In the genomic region with DNA sequence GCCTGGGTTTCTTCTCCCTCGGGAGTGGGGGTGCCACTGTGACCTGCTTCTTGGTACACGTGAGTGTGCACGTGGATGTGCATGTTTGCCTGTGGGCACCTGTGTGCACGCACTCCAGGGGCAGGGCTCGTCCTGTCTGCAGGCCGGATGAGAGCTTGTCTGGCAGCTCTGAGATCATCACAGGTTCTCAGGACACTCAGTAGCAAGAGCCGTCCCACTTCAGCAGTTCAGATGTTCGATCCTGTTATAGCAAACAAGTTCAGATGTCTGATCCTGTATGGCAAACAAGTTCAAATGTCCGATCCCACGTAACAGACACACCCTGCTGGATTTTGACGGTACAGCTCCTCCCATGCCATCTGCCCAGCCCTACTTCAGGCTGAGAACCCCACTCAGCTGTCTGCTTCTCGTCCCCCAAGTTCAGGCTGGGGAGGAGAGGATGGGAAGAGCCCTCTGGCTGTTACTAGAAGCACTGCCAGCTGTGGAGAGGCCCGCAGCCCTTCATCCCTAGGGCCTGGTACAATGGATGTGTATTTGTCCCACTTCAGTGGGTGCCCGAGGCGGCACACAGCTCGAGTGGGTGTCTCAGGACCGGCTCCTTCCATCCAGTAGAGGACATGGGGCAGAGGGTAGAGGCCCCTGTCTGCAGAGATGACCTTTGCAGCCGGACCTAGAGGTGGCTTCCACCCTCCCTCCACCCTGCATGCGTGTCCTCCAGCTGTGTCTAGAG, we compare ENCODE assay signal across 22 cellular contexts.
DNase-seq lines count a peak whose midpoint lies in the region; ATAC-seq and TF ChIP-seq lines count a peak whose summit lies in the region.
"Had no signal": no experiment of that assay in that cellular context is flagged by ENCODE, and none has a peak within 500 bp of the region (broad histone marks: within the 10 kb centered on the region; RNA-seq: fewer than 3 reads in every experiment).

No MANE protein-coding gene starts in this region.

- TF ChIP-seq CTCF in A673 (conservative IDR thresholded peaks at IDR 0.05; ENCODE audit: low read depth, low read length) (peak; percentile 26; the same call in 1 of the 2 replicates), WERI-Rb-1 (IDR thresholded peaks at IDR 0.05; ENCODE audit: low read depth, low read length) (peak; percentile 48), lower lobe of right lung (IDR thresholded peaks at IDR 0.05) (no peak), colonic mucosa (IDR thresholded peaks at IDR 0.05) (no peak)

- H3K9me3 ChIP-seq in A673 (ENCODE audit: low read depth, low read length, poor library complexity, severe bottlenecking) (no peaks in the 10 kb centered on the region), WERI-Rb-1 (ENCODE audit: severe bottlenecking) (no peaks in the 10 kb centered on the region), lower lobe of right lung (no peaks in the 10 kb centered on the region), colonic mucosa (no peaks in the 10 kb centered on the region)
- H3K9me3 ChIP-seq: esophagus muscularis mucosa, upper lobe of right lung had no signal

- H3K9ac ChIP-seq in colonic mucosa (ENCODE audit: low read depth in 2 of 2, low read length in 2 of 2): no peak overlapping the region

- H3K4me1 ChIP-seq in A673 (ENCODE audit: insufficient read depth, low read length, poor library complexity, severe bottlenecking) (peaks cover 18% of the 10 kb centered on the region), lower lobe of right lung (no peaks in the 10 kb centered on the region), colonic mucosa (no peaks in the 10 kb centered on the region)
- H3K4me1 ChIP-seq: esophagus muscularis mucosa, upper lobe of right lung had no signal

- H3K27ac ChIP-seq in A673 (ENCODE audit: low read depth, low read length, poor library complexity, severe bottlenecking) (peak overlapping the region; percentile 17), WERI-Rb-1 (peak overlapping the region; percentile 59), lower lobe of right lung (no peak overlapping the region), colonic mucosa (no peak overlapping the region)
- H3K27ac ChIP-seq: brain microvascular endothelial cell, upper lobe of right lung had no signal

- DNase-seq in A673 (ENCODE audit: low spot score): peak; percentile 11
- DNase-seq in NCI-H1694 (lab: John Stamatoyannopoulos, UW): peak; percentile 74
- peak; percentile 83 for DNase-seq in WERI-Rb-1
- peak; percentile 30 for DNase-seq in lower lobe of right lung
- no peak for DNase-seq in colonic mucosa
- no peak for DNase-seq in stimulated activated CD4-positive, alpha-beta T cell treated with anti-CD3 and anti-CD28 coated beads, Interleukin-15, amount 100 ng/mL, for 24 hours
- no peak for DNase-seq in stimulated activated naive CD8-positive, alpha-beta T cell treated with anti-CD3 and anti-CD28 coated beads, Interleukin-15, amount 100 ng/mL, for 72 hours
- DNase-seq: ACHN; activated B cell treated with CpG ODN at 0.5 μM for 24 hours; activated naive CD8-positive, alpha-beta T cell treated with anti-CD3 and anti-CD28 coated beads, Interleukin-2, amount 10 ng/mL, durations not matched to agents 7 days and 5 days; brain microvascular endothelial cell; CD4-positive, alpha-beta memory T cell; natural killer cell; NCI-H1930; stimulated activated CD4-positive, alpha-beta T cell treated with anti-CD3 and anti-CD28 coated beads, Interleukin-12 subunit alpha, Interleukin-12 subunit beta, amount 100 ng/mL, for 4 hours; upper lobe of right lung had no signal

- POLR2A ChIA-PET in A673 (lab: Charles Lee; ENCODE audit: low non-redundant PET): interaction anchor here (0.7 kb wide), 1 partner anchor 1734 kb away, joined by 3 read pairs; no protein-coding TSS in a partner anchor

- H3K27me3 Mint-ChIP-seq in stimulated activated naive CD8-positive, alpha-beta T cell treated with anti-CD3 and anti-CD28 coated beads, Interleukin-15, amount 100 ng/mL, for 72 hours: no peaks in the 10 kb centered on the region
- H3K27me3 Mint-ChIP-seq: activated B cell treated with CpG ODN at 0.5 μM for 24 hours; activated naive CD8-positive, alpha-beta T cell treated with anti-CD3 and anti-CD28 coated beads, Interleukin-2, amount 10 ng/mL, durations not matched to agents 7 days and 5 days; CD4-positive, alpha-beta memory T cell; memory B cell; stimulated activated memory B cell treated with anti-CD40 and anti-IgM and Interleukin-4, amounts not matched to agents 10 μg/mL and 1 μg/mL and 100 μg/mL, for 72 hours had no signal

- no peak overlapping the region for H3K4me3 Mint-ChIP-seq in stimulated activated naive CD8-positive, alpha-beta T cell treated with anti-CD3 and anti-CD28 coated beads, Interleukin-15, amount 100 ng/mL, for 72 hours
- H3K4me3 Mint-ChIP-seq: activated B cell treated with CpG ODN at 0.5 μM for 24 hours; activated naive CD8-positive, alpha-beta T cell treated with anti-CD3 and anti-CD28 coated beads, Interleukin-2, amount 10 ng/mL, durations not matched to agents 7 days and 5 days; activated T-helper 1 cell treated with anti-CD3 and anti-CD28 coated beads, Interleukin-12 subunit alpha, Interleukin-12 subunit beta, Interleukin-2, Interleukin-4 antibody, amounts not matched to agents 30 ng/mL and 10 ng/mL and 1 ng/mL, durations not matched to agents 14 hours and 24 hours and 36 hours; CD4-positive, alpha-beta memory T cell; memory B cell; natural killer cell; stimulated activated memory B cell treated with anti-CD40 and anti-IgM and Interleukin-4, amounts not matched to agents 10 μg/mL and 1 μg/mL and 100 μg/mL, for 72 hours; T-helper 1 cell treated with Interleukin-12 subunit alpha and Interleukin-12 subunit beta and Interleukin-4 antibody, amounts not matched to agents 30 μg/mL and 1 μg/mL, for 36 hours had no signal

- CTCF ChIA-PET in A673 (lab: Charles Lee): no interaction called here

- ATAC-seq in lower lobe of right lung (no peak), HG02642 (IDR thresholded peaks at IDR 0.05; ENCODE audit: poor library complexity, unreplicated experiment) (no peak)
- no peak for ATAC-seq in stimulated activated naive CD8-positive, alpha-beta T cell treated with anti-CD3 and anti-CD28 coated beads, Interleukin-15, amount 100 ng/mL, for 72 hours
- ATAC-seq: natural killer cell; stimulated activated memory B cell treated with anti-CD40 and anti-IgM and Interleukin-4, amounts not matched to agents 10 μg/mL and 1 μg/mL and 100 μg/mL, for 72 hours; upper lobe of right lung had no signal

- no peaks in the 10 kb centered on the region for H3K27me3 ChIP-seq in A673 (replicated peaks; ENCODE audit: insufficient read depth, low read depth, low read length, poor library complexity)
- H3K27me3 ChIP-seq in WERI-Rb-1 (ENCODE audit: insufficient read depth, low read depth, severe bottlenecking): no peaks in the 10 kb centered on the region
- H3K27me3 ChIP-seq in lower lobe of right lung (ENCODE audit: low read depth): no peaks in the 10 kb centered on the region
- H3K27me3 ChIP-seq in colonic mucosa: no peaks in the 10 kb centered on the region
- H3K27me3 ChIP-seq: brain microvascular endothelial cell, upper lobe of right lung had no signal

- no peaks in the 10 kb centered on the region for H3K9me3 Mint-ChIP-seq in stimulated activated naive CD8-positive, alpha-beta T cell treated with anti-CD3 and anti-CD28 coated beads, Interleukin-15, amount 100 ng/mL, for 72 hours
- H3K9me3 Mint-ChIP-seq: activated B cell treated with CpG ODN at 0.5 μM for 24 hours; activated naive CD8-positive, alpha-beta T cell treated with anti-CD3 and anti-CD28 coated beads, Interleukin-2, amount 10 ng/mL, durations not matched to agents 7 days and 5 days; activated T-helper 1 cell treated with anti-CD3 and anti-CD28 coated beads, Interleukin-12 subunit alpha, Interleukin-12 subunit beta, Interleukin-2, Interleukin-4 antibody, amounts not matched to agents 30 ng/mL and 10 ng/mL and 1 ng/mL, durations not matched to agents 14 hours and 24 hours and 36 hours; CD4-positive, alpha-beta memory T cell; memory B cell; natural killer cell; stimulated activated memory B cell treated with anti-CD40 and anti-IgM and Interleukin-4, amounts not matched to agents 10 μg/mL and 1 μg/mL and 100 μg/mL, for 72 hours; T-helper 1 cell treated with Interleukin-12 subunit alpha and Interleukin-12 subunit beta and Interleukin-4 antibody, amounts not matched to agents 30 μg/mL and 1 μg/mL, for 36 hours had no signal

- H3K4me1 Mint-ChIP-seq in stimulated activated naive CD8-positive, alpha-beta T cell treated with anti-CD3 and anti-CD28 coated beads, Interleukin-15, amount 100 ng/mL, for 72 hours: no peaks in the 10 kb centered on the region
- H3K4me1 Mint-ChIP-seq: activated B cell treated with CpG ODN at 0.5 μM for 24 hours; activated naive CD8-positive, alpha-beta T cell treated with anti-CD3 and anti-CD28 coated beads, Interleukin-2, amount 10 ng/mL, durations not matched to agents 7 days and 5 days; CD4-positive, alpha-beta memory T cell; memory B cell; natural killer cell; stimulated activated memory B cell treated with anti-CD40 and anti-IgM and Interleukin-4, amounts not matched to agents 10 μg/mL and 1 μg/mL and 100 μg/mL, for 72 hours had no signal

- no peak overlapping the region for H3K27ac Mint-ChIP-seq in stimulated activated naive CD8-positive, alpha-beta T cell treated with anti-CD3 and anti-CD28 coated beads, Interleukin-15, amount 100 ng/mL, for 72 hours
- H3K27ac Mint-ChIP-seq: activated B cell treated with CpG ODN at 0.5 μM for 24 hours; activated naive CD8-positive, alpha-beta T cell treated with anti-CD3 and anti-CD28 coated beads, Interleukin-2, amount 10 ng/mL, durations not matched to agents 7 days and 5 days; activated T-helper 1 cell treated with anti-CD3 and anti-CD28 coated beads, Interleukin-12 subunit alpha, Interleukin-12 subunit beta, Interleukin-2, Interleukin-4 antibody, amounts not matched to agents 30 ng/mL and 10 ng/mL and 1 ng/mL, durations not matched to agents 14 hours and 24 hours and 36 hours; CD4-positive, alpha-beta memory T cell; memory B cell; natural killer cell; stimulated activated memory B cell treated with anti-CD40 and anti-IgM and Interleukin-4, amounts not matched to agents 10 μg/mL and 1 μg/mL and 100 μg/mL, for 72 hours; T-helper 1 cell treated with Interleukin-12 subunit alpha and Interleukin-12 subunit beta and Interleukin-4 antibody, amounts not matched to agents 30 μg/mL and 1 μg/mL, for 36 hours had no signal

- intact Hi-C loops in A673 (cut with micrococcal nuclease; ENCODE audit: unreplicated experiment): no loop called here
- intact Hi-C loops in lower lobe of right lung (cut with DNase I): no loop called here
- intact Hi-C loops in colonic mucosa (cut with DNase I): no loop called here

- no TSS peak for BruUV-seq in A673 (replicated peaks; lab: Mats Ljungman, UMichigan)

- H3K4me3 ChIP-seq in A673 (ENCODE audit: low read depth, low read length, poor library complexity, severe bottlenecking) (no peak overlapping the region), WERI-Rb-1 (ENCODE audit: low read depth, low read length) (no peak overlapping the region), lower lobe of right lung (no peak overlapping the region), colonic mucosa (no peak overlapping the region)
- H3K4me3 ChIP-seq: esophagus muscularis mucosa, upper lobe of right lung had no signal

- H3K36me3 ChIP-seq in A673 (ENCODE audit: insufficient read depth, low read length, poor library complexity, severe bottlenecking) (no peaks in the 10 kb centered on the region), WERI-Rb-1 (no peaks in the 10 kb centered on the region), lower lobe of right lung (no peaks in the 10 kb centered on the region), colonic mucosa (no peaks in the 10 kb centered on the region)
- H3K36me3 ChIP-seq: brain microvascular endothelial cell, esophagus muscularis mucosa, upper lobe of right lung had no signal

Comparison
In these comparisons a context has a peak if more than half of its experiments do, and no peak if none do; other contexts are left out.
1. DNase-seq: peak in A673 (single experiment), NCI-H1694 (single experiment), WERI-Rb-1 (single experiment) and lower lobe of right lung (single experiment); none in colonic mucosa (single experiment), stimulated activated CD4-positive, alpha-beta T cell treated with anti-CD3 and anti-CD28 coated beads, Interleukin-15, amount 100 ng/mL, for 24 hours (single experiment) and stimulated activated naive CD8-positive, alpha-beta T cell treated with anti-CD3 and anti-CD28 coated beads, Interleukin-15, amount 100 ng/mL, for 72 hours (0 of 2).
2. H3K27ac ChIP-seq: peak in A673 (single experiment) and WERI-Rb-1 (single experiment); none in lower lobe of right lung (single experiment) and colonic mucosa (single experiment).
3. CTCF ChIP-seq: peak in A673 (single experiment) and WERI-Rb-1 (single experiment); none in lower lobe of right lung (single experiment) and colonic mucosa (single experiment).